Comparison of ENCODE assay signal across 38 cellular contexts in the genomic region with DNA sequence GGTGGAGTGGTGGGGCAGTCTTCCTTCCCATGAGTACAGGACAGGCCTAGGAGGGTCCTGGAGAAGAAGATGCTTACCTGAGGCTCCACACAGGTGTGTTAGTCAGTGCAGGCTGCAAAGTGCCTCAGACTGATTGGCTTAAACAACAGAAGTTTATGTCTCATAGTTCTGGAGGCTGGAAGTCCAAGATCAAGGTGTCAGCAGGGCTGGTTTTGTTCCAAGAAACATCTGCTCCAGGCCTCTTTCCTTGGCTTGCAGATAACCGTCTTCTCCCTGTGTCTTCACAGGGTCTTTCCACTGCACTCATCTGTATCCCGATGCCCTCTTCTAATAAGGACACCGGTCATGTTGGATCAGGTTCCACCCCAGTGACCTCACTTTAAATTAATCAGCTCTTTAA.
"Had no signal": no experiment of that assay in that cellular context is flagged by ENCODE, and none has a peak within 500 bp of the region (broad histone marks: within the 10 kb centered on the region; RNA-seq: fewer than 3 reads in every experiment).

No MANE protein-coding gene starts in this region.

- ATAC-seq: activated CD4-positive, CD25-positive, alpha-beta regulatory T cell treated with anti-CD3 and anti-CD28 coated beads, Interleukin-2, amount 50 U/mL, for 24 hours; activated CD8-positive, alpha-beta T cell treated with anti-CD3 and anti-CD28 coated beads for 36 hours; activated naive CD4-positive, alpha-beta T cell treated with anti-CD3 and anti-CD28 coated beads, Interleukin-2, amount 50 U/mL, for 72 hours; activated T-cell treated with anti-CD3 and anti-CD28 coated beads, Interleukin-2, amount 50 U/mL, for 4 hours; activated T-cell treated with anti-CD3 and anti-CD28 coated beads, Interleukin-2, amount 50 U/mL, for 72 hours; activated T-helper 17 cell treated with anti-CD3 and anti-CD28 coated beads, Interleukin-2, amount 50 U/mL, for 72 hours; T-cell; T-helper 17 cell; WTC11 had no signal

- H3K27me3 Mint-ChIP-seq: activated CD4-positive, alpha-beta T cell treated with anti-CD3 and anti-CD28 coated beads, Interleukin-2, amount 10 ng/mL, durations not matched to agents 24 days and 14 days; activated CD8-positive, alpha-beta T cell treated with anti-CD3 and anti-CD28 coated beads for 36 hours; activated naive CD8-positive, alpha-beta T cell treated with anti-CD3 and anti-CD28 coated beads for 36 hours had no signal

- H3K4me1 Mint-ChIP-seq: activated naive CD8-positive, alpha-beta T cell treated with anti-CD3 and anti-CD28 coated beads for 36 hours; central memory CD8-positive, alpha-beta T cell had no signal

- H3K27ac Mint-ChIP-seq: activated CD4-positive, alpha-beta memory T cell treated with anti-CD3 and anti-CD28 coated beads for 36 hours; activated CD4-positive, alpha-beta T cell treated with anti-CD3 and anti-CD28 coated beads, Interleukin-2, amount 10 ng/mL, durations not matched to agents 24 days and 14 days; activated CD8-positive, alpha-beta T cell treated with anti-CD3 and anti-CD28 coated beads for 36 hours; activated naive CD4-positive, alpha-beta T cell treated with anti-CD3 and anti-CD28 coated beads for 36 hours; activated naive CD4-positive, alpha-beta T cell treated with anti-CD3 and anti-CD28 coated beads, Interleukin-2, amount 50 U/mL, for 72 hours; activated naive CD8-positive, alpha-beta T cell treated with anti-CD3 and anti-CD28 coated beads for 36 hours; activated T-cell treated with anti-CD3 and anti-CD28 coated beads, Interleukin-2, amount 50 U/mL, for 72 hours; activated T-helper 1 cell treated with anti-CD3 and anti-CD28 coated beads, Interleukin-12 subunit alpha, Interleukin-12 subunit beta, Interleukin-2, Interleukin-4 antibody, amounts not matched to agents 30 ng/mL and 10 ng/mL and 1 ng/mL, durations not matched to agents 14 hours and 24 hours and 36 hours; activated T-helper 17 cell treated with anti-CD3 and anti-CD28 coated beads, Interleukin-2, amount 50 U/mL, for 72 hours; brain; T-cell; T-helper 17 cell; T-helper 2 cell treated with Interferon-gamma antibody and Interleukin-4, amounts not matched to agents 5 μg/mL and 100 μg/mL, for 36 hours; WTC11 had no signal

- DNase-seq: activated CD4-positive, alpha-beta memory T cell treated with anti-CD3 and anti-CD28 coated beads for 36 hours; activated CD4-positive, alpha-beta T cell treated with anti-CD3 and anti-CD28 coated beads for 1 hour; activated CD4-positive, alpha-beta T cell treated with anti-CD3 and anti-CD28 coated beads for 4 hours; activated CD4-positive, alpha-beta T cell treated with anti-CD3 and anti-CD28 coated beads, Interleukin-2, amount 10 ng/mL, durations not matched to agents 24 days and 14 days; activated CD4-positive, alpha-beta T cell treated with anti-CD3 and anti-CD28 coated beads, Interleukin-2, amount 50 U/mL, for 1 hour; activated CD4-positive, alpha-beta T cell treated with anti-CD3 and anti-CD28 coated beads, Interleukin-2, amount 50 U/mL, for 4 hours; activated CD4-positive, CD25-positive, alpha-beta regulatory T cell; activated CD8-positive, alpha-beta memory T cell treated with anti-CD3 and anti-CD28 coated beads, Interleukin-2, amount 50 U/mL, for 4 hours; activated CD8-positive, alpha-beta T cell treated with anti-CD3 and anti-CD28 coated beads for 36 hours; activated effector memory CD4-positive, alpha-beta T cell treated with anti-CD3 and anti-CD28 coated beads, Interleukin-2, amount 50 U/mL, for 16 hours; activated gamma-delta T cell treated with Interleukin-2 at 50 U/mL for 16 hours; activated naive CD4-positive, alpha-beta T cell; activated naive CD4-positive, alpha-beta T cell treated with anti-CD3 and anti-CD28 coated beads for 36 hours; activated naive CD4-positive, alpha-beta T cell treated with anti-CD3 and anti-CD28 coated beads, Interleukin-2, amount 50 U/mL, for 16 hours; activated naive CD8-positive, alpha-beta T cell treated with anti-CD3 and anti-CD28 coated beads for 36 hours; activated T-cell treated with anti-CD3 and anti-CD28 coated beads for 4 hours; activated T-cell treated with anti-CD3 and anti-CD28 coated beads, Interleukin-2, amount 50 U/mL, for 1 hour; activated T-cell treated with anti-CD3 and anti-CD28 coated beads, Interleukin-2, amount 50 U/mL, for 4 hours; activated T-cell treated with anti-CD3 and anti-CD28 coated beads, Interleukin-2, amount 50 U/mL, for 72 hours; adrenal gland; amniotic stem cell; aorta; caudate nucleus; cerebellar nuclear complex; T-cell; T-helper 17 cell; T-helper 9 cell; WERI-Rb-1 had no signal

- H3K4me3 ChIP-seq: adrenal gland, cardiac muscle cell had no signal

- H3K9me3 ChIP-seq: adrenal gland had no signal

- FAIRE-seq: bronchial epithelial cell had no signal

- H3K4me3 Mint-ChIP-seq: activated CD4-positive, alpha-beta memory T cell treated with anti-CD3 and anti-CD28 coated beads for 36 hours; activated CD4-positive, alpha-beta T cell treated with anti-CD3 and anti-CD28 coated beads, Interleukin-2, amount 10 ng/mL, durations not matched to agents 24 days and 14 days; activated CD8-positive, alpha-beta T cell treated with anti-CD3 and anti-CD28 coated beads for 36 hours; activated naive CD4-positive, alpha-beta T cell treated with anti-CD3 and anti-CD28 coated beads for 36 hours; activated naive CD8-positive, alpha-beta T cell treated with anti-CD3 and anti-CD28 coated beads for 36 hours; activated T-cell treated with anti-CD3 and anti-CD28 coated beads, Interleukin-2, amount 50 U/mL, for 4 hours; activated T-cell treated with anti-CD3 and anti-CD28 coated beads, Interleukin-2, amount 50 U/mL, for 72 hours; activated T-helper 1 cell treated with anti-CD3 and anti-CD28 coated beads, Interleukin-12 subunit alpha, Interleukin-12 subunit beta, Interleukin-2, Interleukin-4 antibody, amounts not matched to agents 30 ng/mL and 10 ng/mL and 1 ng/mL, durations not matched to agents 14 hours and 24 hours and 36 hours; activated T-helper 17 cell treated with anti-CD3 and anti-CD28 coated beads, Interleukin-2, amount 50 U/mL, for 72 hours; brain; central memory CD8-positive, alpha-beta T cell; T-cell; T-helper 17 cell; T-helper 2 cell treated with Interferon-gamma antibody and Interleukin-4, amounts not matched to agents 5 μg/mL and 100 μg/mL, for 36 hours; WTC11 had no signal

- H3K9me3 Mint-ChIP-seq: activated CD4-positive, alpha-beta memory T cell treated with anti-CD3 and anti-CD28 coated beads for 36 hours; activated CD4-positive, alpha-beta T cell treated with anti-CD3 and anti-CD28 coated beads, Interleukin-2, amount 10 ng/mL, durations not matched to agents 24 days and 14 days; activated CD8-positive, alpha-beta T cell treated with anti-CD3 and anti-CD28 coated beads for 36 hours; activated naive CD4-positive, alpha-beta T cell treated with anti-CD3 and anti-CD28 coated beads for 36 hours; activated naive CD4-positive, alpha-beta T cell treated with anti-CD3 and anti-CD28 coated beads, Interleukin-2, amount 50 U/mL, for 72 hours; activated naive CD8-positive, alpha-beta T cell treated with anti-CD3 and anti-CD28 coated beads for 36 hours; activated T-cell treated with anti-CD3 and anti-CD28 coated beads, Interleukin-2, amount 50 U/mL, for 4 hours; activated T-helper 1 cell treated with anti-CD3 and anti-CD28 coated beads, Interleukin-12 subunit alpha, Interleukin-12 subunit beta, Interleukin-2, Interleukin-4 antibody, amounts not matched to agents 30 ng/mL and 10 ng/mL and 1 ng/mL, durations not matched to agents 14 hours and 24 hours and 36 hours; activated T-helper 17 cell treated with anti-CD3 and anti-CD28 coated beads, Interleukin-2, amount 50 U/mL, for 72 hours; central memory CD8-positive, alpha-beta T cell; T-helper 2 cell treated with Interferon-gamma antibody and Interleukin-4, amounts not matched to agents 5 μg/mL and 100 μg/mL, for 36 hours had no signal

- H3K36me3 Mint-ChIP-seq: activated CD4-positive, alpha-beta memory T cell treated with anti-CD3 and anti-CD28 coated beads for 36 hours; activated naive CD4-positive, alpha-beta T cell treated with anti-CD3 and anti-CD28 coated beads, Interleukin-2, amount 50 U/mL, for 72 hours; activated naive CD8-positive, alpha-beta T cell treated with anti-CD3 and anti-CD28 coated beads for 36 hours; T-cell had no signal

- H3K27ac ChIP-seq: adrenal gland, cardiac muscle cell, WERI-Rb-1 had no signal

- H3K36me3 ChIP-seq: adrenal gland, cardiac muscle cell, WERI-Rb-1 had no signal

- H3K27me3 ChIP-seq: adrenal gland had no signal

- H3K4me1 ChIP-seq: adrenal gland had no signal
